15 cellular contexts compared by ENCODE assay signal in genomic region chr3:182508896-182509295, GRCh38.
DNase-seq lines count a peak whose midpoint lies in the region; ATAC-seq and TF ChIP-seq lines count a peak whose summit lies in the region.
"Had no signal": no experiment of that assay in that cellular context is flagged by ENCODE, and none has a peak within 500 bp of the region (broad histone marks: within the 10 kb centered on the region; RNA-seq: fewer than 3 reads in every experiment).

No MANE protein-coding gene starts in this region.

- ATAC-seq in GM21381 (IDR thresholded peaks at IDR 0.05; ENCODE audit: unreplicated experiment), result no peak
- ATAC-seq: activated CD4-positive, CD25-positive, alpha-beta regulatory T cell treated with anti-CD3 and anti-CD28 coated beads, Interleukin-2, amount 50 U/mL, for 24 hours; HCT116; stimulated activated naive CD8-positive, alpha-beta T cell treated with anti-CD3 and anti-CD28 coated beads, Interleukin-15, Interleukin-2, amounts not matched to agents 100 U/mL and 50 U/mL, for 24 hours had no signal

- H3K27me3 ChIP-seq in iPS-20b (ENCODE audit: insufficient read depth, low read length) (no peaks in the 10 kb centered on the region), vagina (no peaks in the 10 kb centered on the region)
- H3K27me3 ChIP-seq: SJSA1 had no signal

- H3K36me3 ChIP-seq in iPS-20b (ENCODE audit: insufficient read depth, low read depth, low read length), result no peaks in the 10 kb centered on the region
- H3K36me3 ChIP-seq in vagina, result no peaks in the 10 kb centered on the region
- H3K36me3 ChIP-seq: SJSA1 had no signal

- H3K4me3 ChIP-seq in iPS-20b (ENCODE audit: low read length) (no peak overlapping the region), vagina (no peak overlapping the region)
- H3K4me3 ChIP-seq: SJSA1 had no signal

- TF ChIP-seq POLR2A in vagina (IDR thresholded peaks at IDR 0.05), result no peak

- DNase-seq in Ammon's horn (ENCODE audit: low spot score) (peak; percentile 31), NCI-H1105 (lab: John Stamatoyannopoulos, UW) (peak; percentile 83), NCI-H524 (lab: John Stamatoyannopoulos, UW) (peak; percentile 94 to 96), vagina (ENCODE audit: extremely low spot score in 2 of 2) (no peak), epidermal melanocyte (ENCODE audit: insufficient read length, low spot score) (no peak), cerebellar nuclear complex (lab: John Stamatoyannopoulos, UW) (no peak)
- DNase-seq: ACHN; CD4-positive, alpha-beta memory T cell; NCI-H2081; stimulated activated naive CD8-positive, alpha-beta T cell treated with anti-CD3 and anti-CD28 coated beads, Interleukin-15, Interleukin-2, amounts not matched to agents 100 U/mL and 50 U/mL, for 24 hours had no signal

- no peak overlapping the region for H3K27ac ChIP-seq in iPS-20b (ENCODE audit: low read length)
- H3K27ac ChIP-seq in vagina, result no peak overlapping the region
- H3K27ac ChIP-seq: SJSA1 had no signal

- TF ChIP-seq CTCF in vagina (IDR thresholded peaks at IDR 0.05), result no peak

- H3K9me3 ChIP-seq in iPS-20b (ENCODE audit: insufficient read depth, low read depth, low read length) (no peaks in the 10 kb centered on the region), vagina (no peaks in the 10 kb centered on the region)
- H3K9me3 ChIP-seq: SJSA1 had no signal

- H3K9ac ChIP-seq in iPS-20b (ENCODE audit: low read depth, low read length), result peak overlapping the region; percentile 3; the same call in 1 of the 2 replicates

- peaks cover 12% of the 10 kb centered on the region; the same call in 1 of the 2 replicates for H3K4me1 ChIP-seq in iPS-20b (ENCODE audit: insufficient read depth, low read length)
- H3K4me1 ChIP-seq in vagina, result no peaks in the 10 kb centered on the region

- intact Hi-C loops in vagina (cut with DNase I), result no loop called here

Comparison
In these comparisons a context has a peak if more than half of its experiments do, and no peak if none do; other contexts are left out.
1. DNase-seq: peak in Ammon's horn (single experiment), NCI-H1105 (single experiment) and NCI-H524 (2 of 2); none in vagina (0 of 2), epidermal melanocyte (single experiment) and cerebellar nuclear complex (0 of 2).